Comparison of ENCODE assay signal across 28 cellular contexts in genomic region chr3:160986060-160986459, GRCh38.
A peak's percentile ranks its signal among the peaks of the same experiment; 100 is the strongest.
DNase-seq lines count a peak whose midpoint lies in the region.
"Had no signal": no experiment of that assay in that cellular context is flagged by ENCODE, and none has a peak within 500 bp of the region (broad histone marks: within the 10 kb centered on the region; RNA-seq: fewer than 3 reads in every experiment).

No MANE protein-coding gene starts in this region.

- no peaks in the 10 kb centered on the region for H3K36me3 ChIP-seq in H7 (replicated peaks; ENCODE audit: control insufficient read depth, insufficient read depth, low read length)
- H3K36me3 ChIP-seq: BLaER1, brain microvascular endothelial cell, transverse colon had no signal

- no peaks in the 10 kb centered on the region for H3K27me3 ChIP-seq in H7 (ENCODE audit: control insufficient read depth, insufficient read depth, low read length)
- H3K27me3 ChIP-seq: BLaER1, brain microvascular endothelial cell, transverse colon had no signal

- H3K4me3 ChIP-seq in H7 (ENCODE audit: insufficient read depth, low read depth, low read length) = no peak overlapping the region
- H3K4me3 ChIP-seq: BLaER1, K562, transverse colon had no signal

- DNase-seq in HT1080 (ENCODE audit: low read depth) (peak; percentile 42), NCI-H524 treated with DMSO at 0.1 percent for 48 hours (lab: John Stamatoyannopoulos, UW) (peak; percentile 74), inferior parietal cortex (ENCODE audit: extremely low spot score) (peak; percentile 55), renal cortical epithelial cell (ENCODE audit: low read depth) (peak; percentile 12), mesenteric fat pad (ENCODE audit: low spot score) (no peak), glomerular visceral epithelial cell (ENCODE audit: extremely low spot score) (no peak), H7 (no peak)
- DNase-seq: activated CD4-positive, alpha-beta memory T cell treated with anti-CD3 and anti-CD28 coated beads, Interleukin-2, amount 10 ng/mL, durations not matched to agents 7 days and 5 days; activated CD4-positive, CD25-positive, alpha-beta regulatory T cell treated with anti-CD3 and anti-CD28 coated beads, Interleukin-2, amount 50 U/mL, for 72 hours; activated naive CD4-positive, alpha-beta T cell treated with anti-CD3 and anti-CD28 coated beads, Interleukin-2, amount 50 U/mL, for 16 hours; amniotic stem cell; brain microvascular endothelial cell; COR-L47; DMS79; GDM1; H9; immature natural killer cell; mesenchymal stem cell; NCI-H1105 treated with DMSO at 0.1 percent for 48 hours; NCI-H2029 treated with DMSO at 0.1 percent for 48 hours; NCI-H226; occipital lobe; stimulated activated CD4-positive, alpha-beta T cell treated with anti-CD3 and anti-CD28 coated beads, Interleukin-15, amount 100 ng/mL, for 24 hours; stimulated activated CD4-positive, alpha-beta T cell treated with anti-CD3 and anti-CD28 coated beads, Interleukin-4, amount 100 ng/mL, for 4 hours; T-helper 17 cell; transverse colon had no signal

Comparison
In these comparisons a context has a peak if more than half of its experiments do, and no peak if none do; other contexts are left out.
1. DNase-seq: peak in HT1080 (single experiment), NCI-H524 treated with DMSO at 0.1 percent for 48 hours (single experiment), inferior parietal cortex (single experiment) and renal cortical epithelial cell (single experiment); none in mesenteric fat pad (single experiment), glomerular visceral epithelial cell (single experiment) and H7 (single experiment).